Comparison of ENCODE assay signal across 8 cellular contexts in genomic region chr4:183505556-183506388, GRCh38. TPM values are rescaled to one million over a fixed set of nuclear protein-coding genes. Genes with fewer than 3 reads are reported as not detected.
A peak's percentile ranks its signal among the peaks of the same experiment; 100 is the strongest.
DNase-seq lines count a peak whose midpoint lies in the region; ATAC-seq and TF ChIP-seq lines count a peak whose summit lies in the region.

No MANE protein-coding gene starts in this region.

- no peaks in the 10 kb centered on the region; the same call in 1 of the 2 replicates for H3K36me3 ChIP-seq in HAP-1 (replicated peaks)
- no peaks in the 10 kb centered on the region for H3K36me3 ChIP-seq in testis (ENCODE audit: low read depth, missing control alignments)

- H3K4me3 ChIP-seq in GM08714 (ENCODE audit: low read length) (peak overlapping the region; percentile 84), HAP-1 (peak overlapping the region; percentile 94), testis (peak overlapping the region; percentile 91 to 94)

- no peak for TF ChIP-seq CTCF in glutamatergic neuron (IDR thresholded peaks at IDR 0.05; ENCODE audit: partially characterized antibody, unreplicated experiment)
- no peak for TF ChIP-seq CTCF in omental fat pad (IDR thresholded peaks at IDR 0.05)
- TF ChIP-seq CTCF in testis (IDR thresholded peaks at IDR 0.05), result no peak

- TF ChIP-seq POLR2A in testis (IDR thresholded peaks at IDR 0.05), result no peak

- H3K36me3 Mint-ChIP-seq in activated naive CD8-positive, alpha-beta T cell, result peaks cover 6% of the 10 kb centered on the region
- H3K36me3 Mint-ChIP-seq in glutamatergic neuron (ENCODE audit: unreplicated experiment), result no peaks in the 10 kb centered on the region

- H3K27me3 ChIP-seq in HAP-1 (ENCODE audit: low read depth), result no peaks in the 10 kb centered on the region
- H3K27me3 ChIP-seq in testis, result no peaks in the 10 kb centered on the region

- peak overlapping the region; percentile 97 for H3K27ac Mint-ChIP-seq in activated naive CD8-positive, alpha-beta T cell
- peak overlapping the region; percentile 86 for H3K27ac Mint-ChIP-seq in glutamatergic neuron (ENCODE audit: unreplicated experiment)

- H3K9me3 ChIP-seq in HAP-1 (no peaks in the 10 kb centered on the region), testis (no peaks in the 10 kb centered on the region)

- in situ Hi-C loops in HAP-1 (cut with MboI; ENCODE audit: low sequenced_read_pairs), result no loop called here

- DNase-seq in HAP-1 (ENCODE audit: low spot score in 2 of 2), result peak; percentile 87 to 89
- peak; percentile 79 for DNase-seq in M059J (ENCODE audit: low read depth)
- peak; percentile 84 for DNase-seq in glutamatergic neuron
- DNase-seq in omental fat pad (ENCODE audit: low spot score), result peak; percentile 66
- peak; percentile 97 for DNase-seq in testis

- no peaks in the 10 kb centered on the region for H3K27me3 Mint-ChIP-seq in activated naive CD8-positive, alpha-beta T cell
- peaks cover 8% of the 10 kb centered on the region for H3K27me3 Mint-ChIP-seq in glutamatergic neuron (ENCODE audit: unreplicated experiment)

- intact Hi-C loops in testis (cut with DNase I; ENCODE audit: low total_unique reads), result loop anchor here (5.0 kb wide), 1 partner anchor 152 kb away; the partner anchor contains the start of genes RWDD4 and TRAPPC11

- peaks cover 32% of the 10 kb centered on the region for H3K4me1 Mint-ChIP-seq in activated naive CD8-positive, alpha-beta T cell (ENCODE audit: low read depth)
- peaks cover 9% of the 10 kb centered on the region for H3K4me1 Mint-ChIP-seq in glutamatergic neuron (ENCODE audit: low read depth, unreplicated experiment)

- peak overlapping the region; percentile 97 to 99 for H3K27ac ChIP-seq in testis

- no peaks in the 10 kb centered on the region for H3K9me3 Mint-ChIP-seq in activated naive CD8-positive, alpha-beta T cell (ENCODE audit: low read depth)
- H3K9me3 Mint-ChIP-seq in glutamatergic neuron (ENCODE audit: unreplicated experiment), result peaks cover 10% of the 10 kb centered on the region

- H3K4me3 Mint-ChIP-seq in activated naive CD8-positive, alpha-beta T cell, result peak overlapping the region; percentile 94
- H3K4me3 Mint-ChIP-seq in glutamatergic neuron (ENCODE audit: unreplicated experiment), result peak overlapping the region; percentile 90

- ATAC-seq in SK-N-SH treated with all-trans-retinoic acid at 6 μM for 48 hours (peak; percentile 64), omental fat pad (ENCODE audit: low FRiP score) (peak; percentile 49)

- H3K4me1 ChIP-seq in HAP-1 (peaks cover 4% of the 10 kb centered on the region; the same call in 1 of the 2 replicates), testis (peaks cover 21% of the 10 kb centered on the region)

- 0% methylated on average over 80 of the region's 83 CpGs; no CpG with 5 or more reads in 1 of the 2 donors for WGBS in testis, 2 donors

TF ChIP-seq in SK-N-SH treated with all-trans-retinoic acid at 6 μM for 48 hours, 23 proteins besides CTCF, POLR2A, EP300 and RAD21:
- TF ChIP-seq ZC3H10 (CRISPR knock-in tag; IDR thresholded peaks at IDR 0.05), result no peak
- TF ChIP-seq BACH2 (CRISPR knock-in tag; IDR thresholded peaks at IDR 0.05; ENCODE audit: borderline replicate concordance), result no peak
- TF ChIP-seq TSHZ2 (CRISPR knock-in tag; IDR thresholded peaks at IDR 0.05), result no peak
- no peak for TF ChIP-seq ESRRG (CRISPR knock-in tag; IDR thresholded peaks at IDR 0.05)
- no peak for TF ChIP-seq CREB5 (CRISPR knock-in tag; IDR thresholded peaks at IDR 0.05; ENCODE audit: low read depth)
- TF ChIP-seq ISL1 (CRISPR knock-in tag; IDR thresholded peaks at IDR 0.05), result no peak
- no peak for TF ChIP-seq ZNF70 (CRISPR knock-in tag; IDR thresholded peaks at IDR 0.05)
- TF ChIP-seq ZFP3 (CRISPR knock-in tag; IDR thresholded peaks at IDR 0.05), result no peak
- TF ChIP-seq CSRNP3 (CRISPR knock-in tag; IDR thresholded peaks at IDR 0.05), result no peak
- no peak for TF ChIP-seq CSDC2 (CRISPR knock-in tag; IDR thresholded peaks at IDR 0.05)
- no peak for TF ChIP-seq TCF4 (CRISPR knock-in tag; IDR thresholded peaks at IDR 0.05; ENCODE audit: borderline replicate concordance)
- TF ChIP-seq RARB (CRISPR knock-in tag; IDR thresholded peaks at IDR 0.05), result no peak
- TF ChIP-seq POU6F1 (CRISPR knock-in tag; IDR thresholded peaks at IDR 0.05; ENCODE audit: borderline replicate concordance, low read depth), result no peak
- TF ChIP-seq ZNF8 (CRISPR knock-in tag; IDR thresholded peaks at IDR 0.05), result no peak
- no peak for TF ChIP-seq ARNTL (CRISPR knock-in tag; IDR thresholded peaks at IDR 0.05; ENCODE audit: borderline replicate concordance, low read depth)

RNA-seq across cellular contexts. Expression of gene ING2, which starts 0.9 kb away (rescaled TPM):
- 20.1 and 26.6 TPM in 2 replicates for total RNA-seq in M059J (2014; rRNA removed; shearing (Covaris generic))
- total RNA-seq in glutamatergic neuron (ENCODE audit: unreplicated experiment), result 4.8 TPM
- total RNA-seq in omental fat pad, result 10 to 100 TPM; 11.5 to 28.5 (median 13.9) TPM
- 10 to 100 TPM; 47.2 to 47.3 TPM for total RNA-seq in testis
- polyA plus RNA-seq in testis (ENCODE audit: insufficient read depth, low read depth, low replicate concordance), result 38.0 TPM

Comparison
In these comparisons a context has a peak if more than half of its experiments do, and no peak if none do; other contexts are left out.
1. Peak in every context shown above with its lines: DNase-seq, ATAC-seq, H3K4me3 ChIP-seq and H3K27ac ChIP-seq.